1 cellular context compared by ENCODE assay signal in genomic region chr12:109093022-109093918, GRCh38.
TF ChIP-seq lines count a peak whose summit lies in the region.

TSS of gene ALKBH2 (minus strand) at chr12:109093472. CDS start at chr12:109092786, 686 bp downstream.

TF ChIP-seq in HepG2, 621 proteins besides CTCF, POLR2A, EP300 and RAD21 (continued from another document and continues in another):
- TF ChIP-seq PREB (CRISPR knock-in tag; IDR thresholded peaks at IDR 0.05) (0 out of 2 replicates have a peak, but pooled peaks have one; percentile 30), ZNF572 (CRISPR knock-in tag; IDR thresholded peaks at IDR 0.05) (peak; percentile 96), CREB3 (CRISPR knock-in tag; IDR thresholded peaks at IDR 0.05) (no peak), DR1 (CRISPR knock-in tag; IDR thresholded peaks at IDR 0.05) (0 out of 2 replicates have a peak, but pooled peaks have one; percentile 38), ZNF180 (CRISPR knock-in tag; IDR thresholded peaks at IDR 0.05; ENCODE audit: borderline replicate concordance, low read depth) (no peak), ZGPAT (CRISPR knock-in tag; IDR thresholded peaks at IDR 0.05) (peak; percentile 90), PHB2 (IDR thresholded peaks at IDR 0.05; ENCODE audit: partially characterized antibody) (no peak), SOX5 (CRISPR knock-in tag; IDR thresholded peaks at IDR 0.05; ENCODE audit: borderline replicate concordance) (peak; percentile 69), CSRNP1 (CRISPR knock-in tag; IDR thresholded peaks at IDR 0.05) (peak; percentile 96), ZNF772 (CRISPR knock-in tag; IDR thresholded peaks at IDR 0.05) (peak; percentile 97), POLR2AphosphoS2 (IDR thresholded peaks at IDR 0.05; ENCODE audit: low read depth, low read length) (no peak), ZNF746 (CRISPR knock-in tag; IDR thresholded peaks at IDR 0.05) (no peak), FOXJ3 (CRISPR knock-in tag; IDR thresholded peaks at IDR 0.05; ENCODE audit: borderline replicate concordance) (no peak; the same call in 1 of the 2 replicates), HNF4A (CRISPR knock-in tag; IDR thresholded peaks at IDR 0.05) (peak; percentile 44), SIN3A (IDR thresholded peaks at IDR 0.05; ENCODE audit: borderline replicate concordance, low read depth, low read length) (peak; percentile 52; the same call in 1 of the 2 replicates), TFDP2 (CRISPR knock-in tag; IDR thresholded peaks at IDR 0.05) (peak; percentile 97), ZNF546 (CRISPR knock-in tag; conservative IDR thresholded peaks at IDR 0.05) (peak; percentile 95), ISX (CRISPR knock-in tag; conservative IDR thresholded peaks at IDR 0.05) (no peak), ZBTB38 (CRISPR knock-in tag; IDR thresholded peaks at IDR 0.05) (peak; percentile 80; the same call in 1 of the 2 replicates), ZKSCAN1 (IDR thresholded peaks at IDR 0.05; ENCODE audit: low read length) (no peak), ZFX (CRISPR knock-in tag; IDR thresholded peaks at IDR 0.05; ENCODE audit: low read depth) (peak; percentile 63), CENPT (CRISPR knock-in tag; IDR thresholded peaks at IDR 0.05; ENCODE audit: low read depth) (peak; percentile 94), JARID2 (CRISPR knock-in tag; IDR thresholded peaks at IDR 0.05; ENCODE audit: insufficient replicate concordance) (peak; percentile 89), ZNF878 (CRISPR knock-in tag; IDR thresholded peaks at IDR 0.05) (peak; percentile 97), ERF (CRISPR knock-in tag; IDR thresholded peaks at IDR 0.05) (peak; percentile 99), TARDBP (CRISPR knock-in tag; IDR thresholded peaks at IDR 0.05) (peak; percentile 96), ZBTB20 (CRISPR knock-in tag; IDR thresholded peaks at IDR 0.05; ENCODE audit: borderline replicate concordance, low read depth) (peak; percentile 88), FOXK2 (IDR thresholded peaks at IDR 0.05) (no peak), KAT2B (IDR thresholded peaks at IDR 0.05; ENCODE audit: borderline replicate concordance, low read depth, low read length) (no peak), ZUFSP (CRISPR knock-in tag; IDR thresholded peaks at IDR 0.05; ENCODE audit: borderline replicate concordance) (no peak), ZNF724P (CRISPR knock-in tag; IDR thresholded peaks at IDR 0.05; ENCODE audit: borderline replicate concordance) (peak; percentile 97; the same call in 1 of the 2 replicates), ZNF550 (CRISPR knock-in tag; IDR thresholded peaks at IDR 0.05; ENCODE audit: borderline replicate concordance) (peak; percentile 93; the same call in 1 of the 2 replicates), ZNF619 (CRISPR knock-in tag; IDR thresholded peaks at IDR 0.05) (peak; percentile 95), SAP130 (CRISPR knock-in tag; IDR thresholded peaks at IDR 0.05; ENCODE audit: low read depth) (peak; percentile 94), CERS6 (CRISPR knock-in tag; IDR thresholded peaks at IDR 0.05) (no peak), SP5 (CRISPR knock-in tag; IDR thresholded peaks at IDR 0.05; ENCODE audit: borderline replicate concordance, low read depth) (peak; percentile 48; the same call in 1 of the 2 replicates), ETV5 (CRISPR knock-in tag; IDR thresholded peaks at IDR 0.05; ENCODE audit: borderline replicate concordance) (peak; percentile 96), KDM3A (CRISPR knock-in tag; IDR thresholded peaks at IDR 0.05; ENCODE audit: low read depth) (peak; percentile 99), MATR3 (CRISPR knock-in tag; IDR thresholded peaks at IDR 0.05) (no peak), BRF2 (CRISPR knock-in tag; IDR thresholded peaks at IDR 0.05) (peak; percentile 87; the same call in 1 of the 2 replicates), ZNF350 (CRISPR knock-in tag; IDR thresholded peaks at IDR 0.05; ENCODE audit: borderline replicate concordance, low read depth) (peak; percentile 95), ZNF652 (CRISPR knock-in tag; IDR thresholded peaks at IDR 0.05; ENCODE audit: borderline replicate concordance, low read depth) (no peak; the same call in 1 of the 2 replicates), GLMP (CRISPR knock-in tag; IDR thresholded peaks at IDR 0.05; ENCODE audit: borderline replicate concordance) (no peak; the same call in 1 of the 2 replicates), SUZ12 (IDR thresholded peaks at IDR 0.05; ENCODE audit: low read depth, low read length) (no peak), ETS1 (CRISPR knock-in tag; IDR thresholded peaks at IDR 0.05) (peak; percentile 79; the same call in 1 of the 2 replicates), XRCC5 (optimal IDR thresholded peaks at IDR 0.05; ENCODE audit: low read length) (peak; percentile 87), PLRG1 (conservative IDR thresholded peaks at IDR 0.05) (no peak), KLF15 (CRISPR knock-in tag; IDR thresholded peaks at IDR 0.05; ENCODE audit: borderline replicate concordance) (peak; percentile 94), ZNF564 (CRISPR knock-in tag; IDR thresholded peaks at IDR 0.05) (peak; percentile 93), ZFP36L2 (CRISPR knock-in tag; IDR thresholded peaks at IDR 0.05) (0 out of 2 replicates have a peak, but pooled peaks have one; percentile 29), ZNF251 (CRISPR knock-in tag; IDR thresholded peaks at IDR 0.05) (peak; percentile 90; the same call in 1 of the 2 replicates), ZBTB33 (CRISPR knock-in tag; IDR thresholded peaks at IDR 0.05) (peak; percentile 56), FOXC1 (CRISPR knock-in tag; IDR thresholded peaks at IDR 0.05; ENCODE audit: borderline replicate concordance) (peak; percentile 98)
